Comparison of ENCODE assay signal across 18 cellular contexts in the genomic region with DNA sequence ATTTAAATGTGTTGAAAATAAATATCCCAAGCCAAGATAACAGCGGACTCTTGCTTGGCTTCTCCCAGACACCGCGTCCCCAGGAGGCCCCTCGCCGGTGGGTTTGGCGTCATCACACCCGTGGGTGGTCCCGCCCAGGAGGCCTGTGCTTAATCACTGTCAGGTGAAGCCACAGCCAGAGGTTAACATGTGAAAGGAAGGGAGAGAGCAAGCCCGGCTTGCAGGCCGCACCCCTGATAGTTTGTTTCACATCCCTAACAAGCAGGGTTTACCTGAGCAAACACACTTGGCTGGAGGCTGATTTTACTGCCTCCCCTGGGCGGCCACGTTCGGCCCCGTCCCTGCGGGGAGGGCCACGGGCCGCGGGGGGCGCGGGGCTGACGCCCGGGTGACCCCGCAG. TPM values are rescaled to one million over a fixed set of nuclear protein-coding genes. Genes with fewer than 3 reads are reported as not detected.
"Had no signal": no experiment of that assay in that cellular context is flagged by ENCODE, and none has a peak within 500 bp of the region (broad histone marks: within the 10 kb centered on the region; RNA-seq: fewer than 3 reads in every experiment).

No MANE protein-coding gene starts in this region.

RNA-seq across cellular contexts. Expression of gene CFC1B, which starts 1.4 kb away (rescaled TPM):
- total RNA-seq: chondrocyte, dermis microvascular lymphatic vessel endothelial cell, endodermal cell, esophagus mucosa, esophagus squamous epithelium, gastrocnemius medialis, glomerular endothelial cell, heart right ventricle, kidney epithelial cell, left lung, left ventricle myocardium superior, lower leg skin, lower lobe of right lung, lung microvascular endothelial cell, mesenteric fat pad, mesothelial cell of epicardium, mucosa of gallbladder had no signal
- polyA plus RNA-seq: heart right ventricle, keratinocyte had no signal

RNA-seq across cellular contexts. Expression of gene POTEI, which starts 13.3 kb away (rescaled TPM):
- total RNA-seq: esophagus mucosa, esophagus squamous epithelium, gastrocnemius medialis, heart right ventricle, kidney epithelial cell, left lung, left ventricle myocardium superior, lower leg skin, mesenteric fat pad had no signal
- polyA plus RNA-seq: heart right ventricle, keratinocyte had no signal
